In genomic region chr1:38071530-38072266, GRCh38 we compare ENCODE assay signal across 9 cellular contexts. TPM values are rescaled to one million over a fixed set of nuclear protein-coding genes. Genes with fewer than 3 reads are reported as not detected.
DNase-seq lines count a peak whose midpoint lies in the region; ATAC-seq, FAIRE-seq and TF ChIP-seq lines count a peak whose summit lies in the region.
"Had no signal": no experiment of that assay in that cellular context is flagged by ENCODE, and none has a peak within 500 bp of the region (broad histone marks: within the 10 kb centered on the region; RNA-seq: fewer than 3 reads in every experiment).

No MANE protein-coding gene starts in this region.

- TF ChIP-seq POLR2A in H54 (IDR thresholded peaks at IDR 0.05; ENCODE audit: low read depth, low read length) = no peak

- H3K9me2 ChIP-seq in SU-DHL-6 (replicated peaks; ENCODE audit: insufficient read depth, low read length) = no peaks in the 10 kb centered on the region

- H2AFZ ChIP-seq in SU-DHL-6 (ENCODE audit: low read depth, low read length, severe bottlenecking) (no peak overlapping the region), keratinocyte (ENCODE audit: control insufficient read depth, low read length) (no peak overlapping the region)

- ATAC-seq in HG03135 (IDR thresholded peaks at IDR 0.05; ENCODE audit: unreplicated experiment) = no peak

- H3K4me2 ChIP-seq in SU-DHL-6 (ENCODE audit: low read depth, low read length, poor library complexity, severe bottlenecking) (no peak overlapping the region), keratinocyte (ENCODE audit: control insufficient read depth, extremely low read depth, insufficient read depth, low read depth, low read length) (peak overlapping the region; percentile 31)

- peaks cover 25% of the 10 kb centered on the region for H3K4me1 ChIP-seq in keratinocyte (ENCODE audit: control insufficient read depth, extremely low read depth, insufficient read depth, low read length)

- no peaks in the 10 kb centered on the region for H3K79me2 ChIP-seq in SU-DHL-6 (ENCODE audit: insufficient read depth, low read length)
- H3K79me2 ChIP-seq in keratinocyte (ENCODE audit: control insufficient read depth, insufficient read depth, low read length) = no peaks in the 10 kb centered on the region

- H3F3A ChIP-seq in SU-DHL-6 (ENCODE audit: insufficient read depth) = no peaks in the 10 kb centered on the region

- H4K20me1 ChIP-seq in SU-DHL-6 (ENCODE audit: low read depth, low read length) (no peaks in the 10 kb centered on the region), keratinocyte (ENCODE audit: control insufficient read depth, extremely low read depth, insufficient read depth, low read length) (no peaks in the 10 kb centered on the region)

- dilution Hi-C loops in keratinocyte (cut with MboI; ENCODE audit: extremely low pct_ligation_motif_present, low sequenced_read_pairs) = no loop called here

- DNase-seq in COLO829 (ENCODE audit: low spot score) (peak; percentile 51), H54 (ENCODE audit: insufficient read length, low spot score) (peak; percentile 57), keratinocyte (ENCODE audit: low read depth, low spot score) (peak; percentile 28), NOMO-1 (lab: John Stamatoyannopoulos, UW; ENCODE audit: unreplicated experiment in 2 of 2) (no peak), substantia nigra (lab: John Stamatoyannopoulos, UW) (no peak), medulla oblongata (ENCODE audit: extremely low spot score) (no peak)

- FAIRE-seq in H54 (lab: Jason Lieb, UNC) = no peak
- FAIRE-seq in keratinocyte (lab: Jason Lieb, UNC) = peak; percentile 95

- peak; percentile 24 for TF ChIP-seq CTCF in SU-DHL-6 (IDR thresholded peaks at IDR 0.05; ENCODE audit: insufficient read depth, low read length, poor library complexity, severe bottlenecking)
- peak; percentile 49 to 61 (median 58) for TF ChIP-seq CTCF in keratinocyte (optimal IDR thresholded peaks at IDR 0.05 in 1 of 3, IDR thresholded peaks at IDR 0.05 in 1 of 3, conservative IDR thresholded peaks at IDR 0.05 in 1 of 3; ENCODE audit: extremely low read depth in 1 of 3, insufficient read depth in 2 of 3, low read length in 3 of 3)

- H3K9me3 ChIP-seq in SU-DHL-6 (ENCODE audit: insufficient read depth, low read length) (no peaks in the 10 kb centered on the region), keratinocyte (ENCODE audit: control insufficient read depth, low read depth, low read length) (no peaks in the 10 kb centered on the region)
- H3K9me3 ChIP-seq: neutrophil had no signal

- H3K27me3 ChIP-seq in SU-DHL-6 (ENCODE audit: low read length) (no peaks in the 10 kb centered on the region), keratinocyte (ENCODE audit: control insufficient read depth, extremely low read depth, insufficient read depth, low read length) (no peaks in the 10 kb centered on the region)

- H3K27ac ChIP-seq in SU-DHL-6 (ENCODE audit: low read depth, low read length) (no peak overlapping the region), keratinocyte (ENCODE audit: control insufficient read depth, insufficient read depth, low read length) (no peak overlapping the region), substantia nigra (ENCODE audit: low read depth, low read length, poor library complexity, severe bottlenecking) (no peak overlapping the region)
- H3K27ac ChIP-seq: neutrophil had no signal

- H3K36me3 ChIP-seq in SU-DHL-6 (ENCODE audit: low read length) (no peaks in the 10 kb centered on the region), keratinocyte (ENCODE audit: control insufficient read depth in 2 of 2, extremely low read depth in 1 of 2, insufficient read depth in 2 of 2, low read length in 2 of 2) (no peaks in the 10 kb centered on the region)
- H3K36me3 ChIP-seq: neutrophil had no signal

- H3K9me1 ChIP-seq in keratinocyte (ENCODE audit: control insufficient read depth, extremely low read depth, insufficient read depth, low read length) = no peaks in the 10 kb centered on the region

- H3K4me3 ChIP-seq in SU-DHL-6 (ENCODE audit: insufficient read depth, low read length, poor library complexity, severe bottlenecking) (no peak overlapping the region), keratinocyte (ENCODE audit: control insufficient read depth in 2 of 3, extremely low read depth in 1 of 3, insufficient read depth in 2 of 3, low read depth in 1 of 3, low read length in 3 of 3) (no peak overlapping the region)

- no peak overlapping the region for H3K9ac ChIP-seq in SU-DHL-6 (ENCODE audit: low read length)
- no peak overlapping the region for H3K9ac ChIP-seq in keratinocyte (ENCODE audit: control insufficient read depth, extremely low read depth, insufficient read depth, low read length)

RNA-seq across cellular contexts. Expression of gene POU3F1, which starts 25.1 kb away (rescaled TPM):
- 0.32 to 1.3 TPM (median 0.59 TPM) in 3 replicates for polyA plus RNA-seq in keratinocyte
- polyA plus RNA-seq in keratinocyte (2011; ENCODE audit: low read depth) = 0.71 TPM
- polyA plus RNA-seq in keratinocyte (2011; cell fraction: cytosol; rRNA removed) = 0.33 and 0.84 TPM in 2 replicates
- 0.52 and 1.7 TPM in 2 replicates for polyA plus RNA-seq in keratinocyte (2011; cell fraction: nucleus; rRNA removed)
- polyA plus RNA-seq in keratinocyte (2012; ENCODE audit: low replicate concordance) = 0.87 and 2.2 TPM in 2 replicates
- 0.61 to 0.72 TPM (median 0.63 TPM) in 3 replicates for polyA minus RNA-seq in keratinocyte
- 3.3 TPM for polyA minus RNA-seq in keratinocyte (2011; cell fraction: cytosol; rRNA and poly(A)+ RNA removed)
- polyA minus RNA-seq in keratinocyte (2011; cell fraction: nucleus; rRNA and poly(A)+ RNA removed) = 1.7 and 1.8 TPM in 2 replicates

RNA-seq across cellular contexts. Expression of gene UTP11, which starts 59.2 kb away (rescaled TPM):
- 24.1 to 50.0 TPM (median 49.1 TPM) in 3 replicates for polyA plus RNA-seq in keratinocyte
- polyA plus RNA-seq in keratinocyte (2011; ENCODE audit: low read depth) = 145 TPM
- polyA plus RNA-seq in keratinocyte (2011; cell fraction: cytosol; rRNA removed) = 26.4 and 35.2 TPM in 2 replicates
- 24.5 and 39.0 TPM in 2 replicates for polyA plus RNA-seq in keratinocyte (2011; cell fraction: nucleus; rRNA removed)
- polyA plus RNA-seq in keratinocyte (2012; ENCODE audit: low replicate concordance) = 31.7 and 64.5 TPM in 2 replicates
- polyA minus RNA-seq in keratinocyte = 5.7 to 12.6 TPM (median 7.4 TPM) in 3 replicates
- polyA minus RNA-seq in keratinocyte (2011; cell fraction: cytosol; rRNA and poly(A)+ RNA removed) = 15.3 TPM
- polyA minus RNA-seq in keratinocyte (2011; cell fraction: nucleus; rRNA and poly(A)+ RNA removed) = 6.4 and 13.8 TPM in 2 replicates

Comparison
In these comparisons a context has a peak if more than half of its experiments do, and no peak if none do; other contexts are left out.
1. DNase-seq: peak in COLO829 (single experiment), H54 (single experiment) and keratinocyte (single experiment); none in NOMO-1 (0 of 2), substantia nigra (0 of 49) and medulla oblongata (single experiment).